ENCODE assay signal across 19 cellular contexts in the genomic region with DNA sequence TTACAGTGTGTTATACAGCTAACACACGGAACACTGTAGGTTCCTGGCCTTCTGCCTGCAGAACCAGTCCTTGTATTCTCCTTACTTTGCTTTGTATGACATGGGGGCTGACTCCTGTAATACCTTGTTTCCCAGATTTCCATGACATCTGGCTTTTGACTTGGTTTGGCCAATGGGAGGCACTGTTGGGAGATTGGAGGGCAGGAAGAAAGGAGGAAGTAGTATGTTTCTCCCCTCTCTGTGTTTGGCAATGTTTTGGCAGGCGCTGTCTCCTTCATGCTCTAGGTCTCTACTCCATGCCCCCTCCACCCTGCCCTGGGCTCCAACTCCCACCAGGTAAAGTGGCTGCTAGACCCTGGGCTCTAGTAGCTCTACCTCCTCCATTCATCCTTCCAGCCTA.
"Had no signal": no experiment of that assay in that cellular context is flagged by ENCODE, and none has a peak within 500 bp of the region (broad histone marks: within the 10 kb centered on the region; RNA-seq: fewer than 3 reads in every experiment).

No MANE protein-coding gene starts in this region.

- H3K4me3 ChIP-seq: mucosa of descending colon, psoas muscle, transverse colon had no signal

- H3K36me3 Mint-ChIP-seq: activated naive CD8-positive, alpha-beta T cell treated with anti-CD3 and anti-CD28 coated beads for 36 hours; naive thymus-derived CD8-positive, alpha-beta T cell; stimulated activated naive B cell treated with anti-CD40 and anti-IgM and Interleukin-4, amounts not matched to agents 10 μg/mL and 1 μg/mL and 100 μg/mL, for 72 hours had no signal

- H3K27ac ChIP-seq: brain microvascular endothelial cell, psoas muscle, transverse colon had no signal

- ATAC-seq: activated CD4-positive, CD25-positive, alpha-beta regulatory T cell treated with anti-CD3 and anti-CD28 coated beads, Interleukin-2, amount 50 U/mL, for 24 hours; mucosa of descending colon; naive thymus-derived CD8-positive, alpha-beta T cell; psoas muscle; sciatic nerve; stimulated activated naive B cell treated with anti-CD40 and anti-IgM and Interleukin-4, amounts not matched to agents 10 μg/mL and 1 μg/mL and 100 μg/mL, for 72 hours; T-helper 17 cell had no signal

- H3K36me3 ChIP-seq: brain microvascular endothelial cell, transverse colon had no signal

- H3K9me3 Mint-ChIP-seq: activated naive CD8-positive, alpha-beta T cell treated with anti-CD3 and anti-CD28 coated beads for 36 hours; dendritic cell treated with granulocyte-macrophage colony-stimulating factor and Interleukin-4, amounts not matched to agents 40 ng/mL and 50 ng/mL, for 4 days; naive thymus-derived CD8-positive, alpha-beta T cell; stimulated activated naive B cell treated with anti-CD40 and anti-IgM and Interleukin-4, amounts not matched to agents 10 μg/mL and 1 μg/mL and 100 μg/mL, for 72 hours had no signal

- H3K4me1 Mint-ChIP-seq: activated naive CD8-positive, alpha-beta T cell treated with anti-CD3 and anti-CD28 coated beads for 36 hours; naive thymus-derived CD8-positive, alpha-beta T cell had no signal

- H3K9me3 ChIP-seq: mucosa of descending colon, psoas muscle, transverse colon had no signal

- H3K27ac Mint-ChIP-seq: activated naive CD8-positive, alpha-beta T cell treated with anti-CD3 and anti-CD28 coated beads for 36 hours; dendritic cell treated with granulocyte-macrophage colony-stimulating factor and Interleukin-4, amounts not matched to agents 40 ng/mL and 50 ng/mL, for 4 days; naive thymus-derived CD8-positive, alpha-beta T cell; stimulated activated naive B cell treated with anti-CD40 and anti-IgM and Interleukin-4, amounts not matched to agents 10 μg/mL and 1 μg/mL and 100 μg/mL, for 72 hours; T-helper 17 cell had no signal

- H3K4me3 Mint-ChIP-seq: activated naive CD8-positive, alpha-beta T cell treated with anti-CD3 and anti-CD28 coated beads for 36 hours; dendritic cell treated with granulocyte-macrophage colony-stimulating factor and Interleukin-4, amounts not matched to agents 40 ng/mL and 50 ng/mL, for 4 days; naive thymus-derived CD8-positive, alpha-beta T cell; stimulated activated naive B cell treated with anti-CD40 and anti-IgM and Interleukin-4, amounts not matched to agents 10 μg/mL and 1 μg/mL and 100 μg/mL, for 72 hours; T-helper 17 cell had no signal

- DNase-seq: activated CD4-positive, alpha-beta T cell treated with anti-CD3 and anti-CD28 coated beads, Interleukin-2, amount 50 U/mL, for 4 hours; activated effector memory CD4-positive, alpha-beta T cell treated with anti-CD3 and anti-CD28 coated beads, Interleukin-2, amount 50 U/mL, for 16 hours; activated naive CD8-positive, alpha-beta T cell treated with anti-CD3 and anti-CD28 coated beads for 36 hours; activated T-cell treated with anti-CD3 and anti-CD28 coated beads, Interleukin-2, amount 50 U/mL, for 1 hour; brain microvascular endothelial cell; erythroblast; glutamatergic neuron; mucosa of descending colon; naive thymus-derived CD8-positive, alpha-beta T cell; nucleus accumbens; psoas muscle; stimulated activated CD4-positive, alpha-beta T cell treated with anti-CD3 and anti-CD28 coated beads, Interleukin-2, amount 100 ng/mL, for 24 hours; stimulated activated naive B cell treated with anti-CD40 and anti-IgM and Interleukin-4, amounts not matched to agents 10 μg/mL and 1 μg/mL and 100 μg/mL, for 72 hours; substantia nigra; T-helper 17 cell; transverse colon had no signal

- H3K27me3 ChIP-seq: brain microvascular endothelial cell, transverse colon had no signal

- H3K4me1 ChIP-seq: psoas muscle, transverse colon had no signal
